Comparison of ENCODE assay signal across 24 cellular contexts in the genomic region with DNA sequence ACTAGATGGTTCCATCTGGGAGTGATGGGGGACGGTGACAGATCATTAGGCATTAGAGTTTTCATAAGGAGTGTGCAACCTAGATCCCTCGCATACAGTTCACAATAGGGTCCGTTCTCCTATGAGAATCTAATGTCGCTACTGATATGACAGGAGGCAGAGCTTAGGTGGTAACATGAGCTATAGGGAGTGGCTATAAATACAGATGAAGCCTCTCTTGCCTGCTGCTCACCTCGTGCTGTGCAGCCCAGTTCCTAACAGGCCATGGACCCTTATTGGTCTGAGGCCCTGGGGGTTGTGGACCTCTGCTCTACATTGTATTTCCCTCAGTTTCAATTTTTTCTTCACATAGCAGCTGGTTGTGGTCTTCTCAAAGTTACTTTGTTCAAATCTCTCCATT.
"Had no signal": no experiment of that assay in that cellular context is flagged by ENCODE, and none has a peak within 500 bp of the region (broad histone marks: within the 10 kb centered on the region; RNA-seq: fewer than 3 reads in every experiment).

No MANE protein-coding gene starts in this region.

- H3K4me3 Mint-ChIP-seq: activated CD8-positive, alpha-beta T cell treated with anti-CD3 and anti-CD28 coated beads, Interleukin-2, amount 10 ng/mL, durations not matched to agents 7 days and 5 days; activated naive CD4-positive, alpha-beta T cell treated with anti-CD3 and anti-CD28 coated beads, Interleukin-2, amount 10 ng/mL, durations not matched to agents 7 days and 5 days; activated naive CD8-positive, alpha-beta T cell treated with anti-CD3 and anti-CD28 coated beads for 36 hours; activated T-cell treated with anti-CD3 and anti-CD28 coated beads, Interleukin-2, amount 50 U/mL, for 4 hours; activated T-helper 17 cell treated with anti-CD3 and anti-CD28 coated beads, Interleukin-2, amount 50 U/mL, for 72 hours; T-cell had no signal

- DNase-seq: activated CD4-positive, alpha-beta T cell treated with anti-CD3 and anti-CD28 coated beads for 4 hours; activated CD4-positive, alpha-beta T cell treated with anti-CD3 and anti-CD28 coated beads, Interleukin-2, amount 50 U/mL, for 4 hours; activated CD8-positive, alpha-beta memory T cell treated with anti-CD3 and anti-CD28 coated beads, Interleukin-2, amount 50 U/mL, for 48 hours; activated CD8-positive, alpha-beta T cell treated with anti-CD3 and anti-CD28 coated beads, Interleukin-2, amount 10 ng/mL, durations not matched to agents 7 days and 5 days; activated gamma-delta T cell treated with Interleukin-2 at 50 U/mL for 16 hours; activated naive CD4-positive, alpha-beta T cell treated with anti-CD3 and anti-CD28 coated beads, Interleukin-2, amount 10 ng/mL, durations not matched to agents 7 days and 5 days; activated naive CD8-positive, alpha-beta T cell treated with anti-CD3 and anti-CD28 coated beads for 36 hours; activated T-cell treated with anti-CD3 and anti-CD28 coated beads, Interleukin-2, amount 50 U/mL, for 4 hours; brain microvascular endothelial cell; Kasumi-1; KBM-7; NCI-H1105 treated with DMSO at 0.1 percent for 48 hours; NCI-H1436 treated with DMSO at 0.1 percent for 48 hours; NCI-H187; NCI-H2081; NCI-H524 treated with DMSO at 0.1 percent for 48 hours; NCI-H82; RPMI8226; T-cell; WERI-Rb-1 had no signal

- H3K27me3 Mint-ChIP-seq: activated naive CD4-positive, alpha-beta T cell treated with anti-CD3 and anti-CD28 coated beads, Interleukin-2, amount 10 ng/mL, durations not matched to agents 7 days and 5 days; activated naive CD8-positive, alpha-beta T cell treated with anti-CD3 and anti-CD28 coated beads for 36 hours; activated T-helper 17 cell treated with anti-CD3 and anti-CD28 coated beads, Interleukin-2, amount 50 U/mL, for 72 hours; T-cell had no signal

- H3K4me3 ChIP-seq: cardiac muscle cell, SK-N-MC had no signal

- H3K9me3 Mint-ChIP-seq: activated T-helper 17 cell treated with anti-CD3 and anti-CD28 coated beads, Interleukin-2, amount 50 U/mL, for 72 hours had no signal

- H3K27ac ChIP-seq: brain microvascular endothelial cell, cardiac muscle cell, SK-N-MC, WERI-Rb-1 had no signal

- ATAC-seq: activated CD8-positive, alpha-beta T cell treated with anti-CD3 and anti-CD28 coated beads, Interleukin-2, amount 10 ng/mL, durations not matched to agents 7 days and 5 days; activated T-cell treated with anti-CD3 and anti-CD28 coated beads, Interleukin-2, amount 50 U/mL, for 4 hours; activated T-helper 17 cell treated with anti-CD3 and anti-CD28 coated beads, Interleukin-2, amount 50 U/mL, for 72 hours; Right ventricle myocardium inferior; T-cell had no signal

- H3K36me3 ChIP-seq: brain microvascular endothelial cell, cardiac muscle cell had no signal

- H3K27ac Mint-ChIP-seq: activated CD8-positive, alpha-beta T cell treated with anti-CD3 and anti-CD28 coated beads, Interleukin-2, amount 10 ng/mL, durations not matched to agents 7 days and 5 days; activated naive CD4-positive, alpha-beta T cell treated with anti-CD3 and anti-CD28 coated beads, Interleukin-2, amount 10 ng/mL, durations not matched to agents 7 days and 5 days; activated naive CD8-positive, alpha-beta T cell treated with anti-CD3 and anti-CD28 coated beads for 36 hours; activated T-helper 17 cell treated with anti-CD3 and anti-CD28 coated beads, Interleukin-2, amount 50 U/mL, for 72 hours; T-cell had no signal
